ENCODE assay signal across 1 cellular context in the genomic region with DNA sequence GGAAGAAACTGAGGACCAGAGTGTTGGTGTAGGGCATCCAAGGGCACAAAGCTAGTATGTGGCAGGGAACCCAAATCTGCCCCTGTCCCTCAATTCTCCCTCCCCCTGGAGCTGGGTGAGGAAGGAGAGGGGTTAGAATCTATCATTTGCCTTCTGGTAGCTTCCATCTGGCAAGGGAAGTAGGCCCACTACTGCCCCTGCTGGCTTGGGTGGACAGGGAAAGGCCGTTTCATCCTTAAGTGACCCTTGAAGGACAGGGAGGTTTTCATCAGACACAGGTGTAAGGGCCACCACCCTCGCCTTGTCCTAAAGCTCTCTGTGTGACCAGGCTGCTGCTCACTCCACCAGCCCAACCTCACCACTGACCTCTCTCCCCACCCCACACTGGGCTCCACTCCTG.
TF ChIP-seq lines count a peak whose summit lies in the region.

No MANE protein-coding gene starts in this region.

TF ChIP-seq in HCT116, 20 proteins besides CTCF, POLR2A, EP300 and RAD21 (continued from another document):
- TF ChIP-seq, protein P1, sequence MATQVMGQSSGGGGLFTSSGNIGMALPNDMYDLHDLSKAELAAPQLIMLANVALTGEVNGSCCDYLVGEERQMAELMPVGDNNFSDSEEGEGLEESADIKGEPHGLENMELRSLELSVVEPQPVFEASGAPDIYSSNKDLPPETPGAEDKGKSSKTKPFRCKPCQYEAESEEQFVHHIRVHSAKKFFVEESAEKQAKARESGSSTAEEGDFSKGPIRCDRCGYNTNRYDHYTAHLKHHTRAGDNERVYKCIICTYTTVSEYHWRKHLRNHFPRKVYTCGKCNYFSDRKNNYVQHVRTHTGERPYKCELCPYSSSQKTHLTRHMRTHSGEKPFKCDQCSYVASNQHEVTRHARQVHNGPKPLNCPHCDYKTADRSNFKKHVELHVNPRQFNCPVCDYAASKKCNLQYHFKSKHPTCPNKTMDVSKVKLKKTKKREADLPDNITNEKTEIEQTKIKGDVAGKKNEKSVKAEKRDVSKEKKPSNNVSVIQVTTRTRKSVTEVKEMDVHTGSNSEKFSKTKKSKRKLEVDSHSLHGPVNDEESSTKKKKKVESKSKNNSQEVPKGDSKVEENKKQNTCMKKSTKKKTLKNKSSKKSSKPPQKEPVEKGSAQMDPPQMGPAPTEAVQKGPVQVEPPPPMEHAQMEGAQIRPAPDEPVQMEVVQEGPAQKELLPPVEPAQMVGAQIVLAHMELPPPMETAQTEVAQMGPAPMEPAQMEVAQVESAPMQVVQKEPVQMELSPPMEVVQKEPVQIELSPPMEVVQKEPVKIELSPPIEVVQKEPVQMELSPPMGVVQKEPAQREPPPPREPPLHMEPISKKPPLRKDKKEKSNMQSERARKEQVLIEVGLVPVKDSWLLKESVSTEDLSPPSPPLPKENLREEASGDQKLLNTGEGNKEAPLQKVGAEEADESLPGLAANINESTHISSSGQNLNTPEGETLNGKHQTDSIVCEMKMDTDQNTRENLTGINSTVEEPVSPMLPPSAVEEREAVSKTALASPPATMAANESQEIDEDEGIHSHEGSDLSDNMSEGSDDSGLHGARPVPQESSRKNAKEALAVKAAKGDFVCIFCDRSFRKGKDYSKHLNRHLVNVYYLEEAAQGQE (IDR thresholded peaks at IDR 0.05; ENCODE audit: low read depth): no peak
- TF ChIP-seq SRF (IDR thresholded peaks at IDR 0.05; ENCODE audit: low read depth): no peak
- no peak for TF ChIP-seq YY1 (IDR thresholded peaks at IDR 0.05; ENCODE audit: extremely low read depth, insufficient replicate concordance, low read depth, low read length)
